Comparison of ENCODE assay signal across 21 cellular contexts in genomic region chr21:18614327-18614726, GRCh38.
"Had no signal": no experiment of that assay in that cellular context is flagged by ENCODE, and none has a peak within 500 bp of the region (broad histone marks: within the 10 kb centered on the region; RNA-seq: fewer than 3 reads in every experiment).

No MANE protein-coding gene starts in this region.

- H3K36me3 ChIP-seq: MG63, SJSA1 had no signal

- H3K4me3 ChIP-seq: MG63, SJSA1, SK-N-MC had no signal

- H3K27me3 ChIP-seq: MG63, SJSA1 had no signal

- H3K9me3 ChIP-seq: MG63, SJSA1 had no signal

- H3K27ac ChIP-seq: SJSA1, SK-N-MC had no signal

- DNase-seq: IMR-90, Karpas-422, KG1, MG63, NCI-H1092, NCI-H1105 treated with DMSO at 0.1 percent for 48 hours, NCI-H1417 treated with DMSO at 0.1 percent for 48 hours, NCI-H146, NCI-H1694 treated with DMSO at 0.1 percent for 48 hours, NCI-H1930, NCI-H2081, NCI-H2171, NCI-H446 treated with DMSO at 0.1 percent for 48 hours, NCI-H510A treated with DMSO at 0.1 percent for 48 hours, NCI-H526, NCI-H748 treated with DMSO at 0.1 percent for 48 hours, Right ventricle myocardium superior, RPMI8226, SIG-M5 had no signal
